In genomic region chr5:57779383-57780223, GRCh38 we compare ENCODE assay signal across 9 cellular contexts.
DNase-seq lines count a peak whose midpoint lies in the region; ATAC-seq, FAIRE-seq and TF ChIP-seq lines count a peak whose summit lies in the region.
"Had no signal": no experiment of that assay in that cellular context is flagged by ENCODE, and none has a peak within 500 bp of the region (broad histone marks: within the 10 kb centered on the region; RNA-seq: fewer than 3 reads in every experiment).

No MANE protein-coding gene starts in this region.

- DNase-seq in BE2C (peak; percentile 44), GM12892 (ENCODE audit: insufficient read length) (no peak), IMR-90 (peak; percentile 83), RWPE1 (ENCODE audit: low spot score) (peak; percentile 66), endodermal cell (peak; percentile 68), memory B cell (ENCODE audit: low spot score in 2 of 2) (peak in 1 of 2 donors; percentile 4)
- no peak for DNase-seq in activated effector memory CD4-positive, alpha-beta T cell treated with anti-CD3 and anti-CD28 coated beads, Interleukin-2, amount 50 U/mL, for 16 hours

- peak overlapping the region; percentile 13; the same call in 1 of the 2 replicates for H3K56ac ChIP-seq in IMR-90 (ENCODE audit: extremely low read depth, insufficient read depth, low read length)

- no peaks in the 10 kb centered on the region for H4K20me1 ChIP-seq in IMR-90 (ENCODE audit: insufficient read depth, low read length)

- H3K9ac ChIP-seq in IMR-90 (ENCODE audit: low read depth, low read length) (no peak overlapping the region), endodermal cell (ENCODE audit: extremely low read depth, low read length, poor library complexity, severe bottlenecking) (no peak overlapping the region)

- CTCF ChIA-PET in IMR-90 (lab: Yijun Ruan, JAX) (interaction anchor here (0.6 to 6.5 kb wide), 23 partner anchors 9 to 681 kb away, joined by 3 to 34 read pairs (median 4); partner anchors contain the start of gene PLK2), RWPE1 (lab: Yijun Ruan, JAX) (interaction anchor here (0.5 to 2.2 kb wide), 31 partner anchors 9 to 685 kb away, joined by 3 to 21 read pairs (median 4); partner anchors contain the start of gene PLK2)

- H2AFZ ChIP-seq in IMR-90 (replicated peaks; ENCODE audit: low read length, poor library complexity) = no peak overlapping the region

- H3K36me3 ChIP-seq in BE2C (no peaks in the 10 kb centered on the region), IMR-90 (ENCODE audit: control insufficient read depth, insufficient read depth, low read length) (no peaks in the 10 kb centered on the region), endodermal cell (ENCODE audit: control insufficient read depth, insufficient read depth, low read length) (no peaks in the 10 kb centered on the region)

- peak overlapping the region; percentile 75 for H2BK120ac ChIP-seq in IMR-90 (ENCODE audit: low read depth, low read length)

- peak overlapping the region; percentile 76; the same call in 1 of the 2 replicates for H4K5ac ChIP-seq in IMR-90 (ENCODE audit: low read depth, low read length)

- H2BK15ac ChIP-seq in IMR-90 (ENCODE audit: low read depth, low read length) = peak overlapping the region; percentile 25; the same call in 1 of the 3 replicates

- peak; percentile 77 for ATAC-seq in IMR-90 (ENCODE audit: low read depth)
- ATAC-seq in memory B cell (ENCODE audit: low read depth) = peak; percentile 50
- ATAC-seq in GM18861 (IDR thresholded peaks at IDR 0.05; ENCODE audit: unreplicated experiment) = no peak

- H3K4me1 Mint-ChIP-seq in endodermal cell (peaks cover 26% of the 10 kb centered on the region), memory B cell (no peaks in the 10 kb centered on the region)
- H3K4me1 Mint-ChIP-seq: T-cell had no signal

- FAIRE-seq in GM12892 (lab: Jason Lieb, UNC) = peak; percentile 42

- TF ChIP-seq POLR2A in GM12892 (IDR thresholded peaks at IDR 0.05; ENCODE audit: low read depth, low read length) = no peak
- TF ChIP-seq POLR2A in IMR-90 (IDR thresholded peaks at IDR 0.05; ENCODE audit: low read depth, low read length) = no peak; the same call in 1 of the 2 replicates

- H3K4me3 Mint-ChIP-seq in endodermal cell = no peak overlapping the region
- H3K4me3 Mint-ChIP-seq in memory B cell = no peak overlapping the region
- H3K4me3 Mint-ChIP-seq: T-cell had no signal

- H3K79me1 ChIP-seq in IMR-90 (ENCODE audit: low read depth in 1 of 2, low read length in 2 of 2) = no peaks in the 10 kb centered on the region

- TF ChIP-seq CTCF in BE2C (IDR thresholded peaks at IDR 0.05; ENCODE audit: low read depth, low read length) = peak; percentile 76
- TF ChIP-seq CTCF in IMR-90 (conservative IDR thresholded peaks at IDR 0.05; ENCODE audit: low read depth, low read length) = peak; percentile 81
- peak; percentile 82 for TF ChIP-seq CTCF in RWPE1 (conservative IDR thresholded peaks at IDR 0.05; ENCODE audit: low read depth)
- TF ChIP-seq CTCF in endodermal cell (conservative IDR thresholded peaks at IDR 0.05) = peak; percentile 84

- peak overlapping the region; percentile 58; the same call in 1 of the 2 replicates for H3K27ac ChIP-seq in IMR-90 (ENCODE audit: insufficient read depth, low read length)
- H3K27ac ChIP-seq in RWPE1 = peak overlapping the region; percentile 43; the same call in 1 of the 2 replicates
- no peak overlapping the region for H3K27ac ChIP-seq in endodermal cell (ENCODE audit: low read depth, low read length)

- H2BK5ac ChIP-seq in IMR-90 (ENCODE audit: low read depth, low read length, poor library complexity, severe bottlenecking) = no peak overlapping the region

- 17% methylated on average over 1 of the region's 3 CpGs; no CpG with 5 or more reads in 1 of the 2 experiments for whole genome bisulfite sequencing in IMR-90 (ENCODE audit: extremely low coverage in 2 of 2, insufficient read length in 1 of 2), 2 experiments
- 62 to 95% methylated on average over 2 to 3 of the region's 3 CpGs for WGBS in endodermal cell (ENCODE audit: insufficient coverage in 1 of 2, insufficient read length in 1 of 2), 2 experiments

- no TSS peak for BruUV-seq in IMR-90 (replicated peaks; lab: Mats Ljungman, UMichigan)

- H4K8ac ChIP-seq in IMR-90 (ENCODE audit: low read depth in 2 of 2, low read length in 2 of 2) = peak overlapping the region; percentile 27 to 48; a peak in 3 of 4 replicates

- H3K9me1 ChIP-seq in IMR-90 (ENCODE audit: insufficient read depth, low read length) = 0 out of 2 replicates have a peak, but pooled peaks cover 3% of the 10 kb centered on the region

- peak overlapping the region; percentile 93 for H3K18ac ChIP-seq in IMR-90 (ENCODE audit: low read depth, low read length)

- TF ChIP-seq RAD21 in IMR-90 (IDR thresholded peaks at IDR 0.05; ENCODE audit: low read length) = peak; percentile 92

- POLR2A ChIA-PET in IMR-90 (lab: Charles Lee; ENCODE audit: unreplicated experiment) (interaction anchor here (0.6 to 1.2 kb wide), 3 partner anchors 679 to 681 kb away, joined by 3 to 8 read pairs (median 4); no protein-coding TSS in a partner anchor), RWPE1 (lab: Yijun Ruan, JAX; ENCODE audit: low non-redundant PET) (interaction anchor here (0.6 kb wide), 1 partner anchor 680 kb away, joined by 3 read pairs; no protein-coding TSS in a partner anchor)

- H3K4me1 ChIP-seq in BE2C = peaks cover 16% of the 10 kb centered on the region
- peaks cover 20% of the 10 kb centered on the region for H3K4me1 ChIP-seq in IMR-90 (ENCODE audit: control insufficient read depth, insufficient read depth, low read length)
- peaks cover 9% of the 10 kb centered on the region for H3K4me1 ChIP-seq in endodermal cell (ENCODE audit: control insufficient read depth, insufficient read depth, low read length)

- H2BK20ac ChIP-seq in IMR-90 (ENCODE audit: low read depth, low read length) = peak overlapping the region; percentile 84

- H3K27ac Mint-ChIP-seq in endodermal cell = no peak overlapping the region
- H3K27ac Mint-ChIP-seq in memory B cell = no peak overlapping the region
- H3K27ac Mint-ChIP-seq: T-cell had no signal

- intact Hi-C loops in IMR-90 (cut with micrococcal nuclease) = loop anchor here (1.0 to 10.0 kb wide), 6 partner anchors 109 to 681 kb away; partner anchors contain the start of gene PLK2

- H3K23ac ChIP-seq in IMR-90 (ENCODE audit: low read depth, low read length) = peak overlapping the region; percentile 10; the same call in 1 of the 2 replicates

- peak overlapping the region; percentile 65; the same call in 1 of the 2 replicates for H4K91ac ChIP-seq in IMR-90 (ENCODE audit: insufficient read depth, low read depth, low read length)

- dilution Hi-C loops in IMR-90 (cut with HindIII; ENCODE audit: low sequenced_read_pairs, unreplicated experiment) = loop anchor here (25.0 kb wide), 1 partner anchor 658 kb away; no protein-coding TSS in a partner anchor

- peak overlapping the region; percentile 48; the same call in 1 of the 2 replicates for H3K14ac ChIP-seq in IMR-90 (replicated peaks; ENCODE audit: low read depth, low read length)

- no peak overlapping the region for H3K4me2 ChIP-seq in IMR-90 (ENCODE audit: low read depth, low read length)

- peak overlapping the region; percentile 66; the same call in 1 of the 2 replicates for H2AK5ac ChIP-seq in IMR-90 (ENCODE audit: low read depth, low read length)

- H3K27me3 Mint-ChIP-seq in endodermal cell (ENCODE audit: insufficient read depth) (peaks cover 27% of the 10 kb centered on the region), memory B cell (peaks cover 2% of the 10 kb centered on the region)

- no peaks in the 10 kb centered on the region for H3K9me3 ChIP-seq in BE2C
- no peaks in the 10 kb centered on the region for H3K9me3 ChIP-seq in IMR-90 (ENCODE audit: control insufficient read depth, insufficient read depth, low read length)
- H3K9me3 ChIP-seq in endodermal cell (ENCODE audit: control insufficient read depth, low read length) = no peaks in the 10 kb centered on the region

- H2AK9ac ChIP-seq in IMR-90 (replicated peaks; ENCODE audit: low read depth, low read length, poor library complexity) = no peak overlapping the region

- H3K27me3 ChIP-seq in BE2C = no peaks in the 10 kb centered on the region
- H3K27me3 ChIP-seq in IMR-90 (ENCODE audit: control insufficient read depth, insufficient read depth, low read length) = no peaks in the 10 kb centered on the region
- H3K27me3 ChIP-seq in endodermal cell (ENCODE audit: control insufficient read depth, insufficient read depth, low read length, poor library complexity, severe bottlenecking) = peaks cover 17% of the 10 kb centered on the region

- H3K4me3 ChIP-seq in BE2C (ENCODE audit: low read depth, low read length) (no peak overlapping the region), IMR-90 (ENCODE audit: insufficient read depth, low read depth, low read length) (no peak overlapping the region), endodermal cell (ENCODE audit: low read length) (no peak overlapping the region)

- H3K4ac ChIP-seq in IMR-90 (ENCODE audit: low read depth, low read length) = peak overlapping the region; percentile 73

- in situ Hi-C loops in IMR-90 (cut with MboI; ENCODE audit: low sequenced_read_pairs) = loop anchor here (5.0 kb wide), 2 partner anchors 482 to 678 kb away; no protein-coding TSS in a partner anchor

- H3K9me3 Mint-ChIP-seq in endodermal cell (no peaks in the 10 kb centered on the region), memory B cell (no peaks in the 10 kb centered on the region)
- H3K9me3 Mint-ChIP-seq: T-cell had no signal

- no peaks in the 10 kb centered on the region for H3K36me3 Mint-ChIP-seq in endodermal cell (ENCODE audit: low read depth)
- H3K36me3 Mint-ChIP-seq in memory B cell = no peaks in the 10 kb centered on the region
- H3K36me3 Mint-ChIP-seq: T-cell had no signal

TF ChIP-seq in IMR-90, 13 proteins besides CTCF, POLR2A, EP300 and RAD21 (continues in another document):
- TF ChIP-seq, protein P1, sequence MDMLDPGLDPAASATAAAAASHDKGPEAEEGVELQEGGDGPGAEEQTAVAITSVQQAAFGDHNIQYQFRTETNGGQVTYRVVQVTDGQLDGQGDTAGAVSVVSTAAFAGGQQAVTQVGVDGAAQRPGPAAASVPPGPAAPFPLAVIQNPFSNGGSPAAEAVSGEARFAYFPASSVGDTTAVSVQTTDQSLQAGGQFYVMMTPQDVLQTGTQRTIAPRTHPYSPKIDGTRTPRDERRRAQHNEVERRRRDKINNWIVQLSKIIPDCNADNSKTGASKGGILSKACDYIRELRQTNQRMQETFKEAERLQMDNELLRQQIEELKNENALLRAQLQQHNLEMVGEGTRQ (IDR thresholded peaks at IDR 0.05; ENCODE audit: low read depth, low read length) = no peak
- TF ChIP-seq, protein P2, sequence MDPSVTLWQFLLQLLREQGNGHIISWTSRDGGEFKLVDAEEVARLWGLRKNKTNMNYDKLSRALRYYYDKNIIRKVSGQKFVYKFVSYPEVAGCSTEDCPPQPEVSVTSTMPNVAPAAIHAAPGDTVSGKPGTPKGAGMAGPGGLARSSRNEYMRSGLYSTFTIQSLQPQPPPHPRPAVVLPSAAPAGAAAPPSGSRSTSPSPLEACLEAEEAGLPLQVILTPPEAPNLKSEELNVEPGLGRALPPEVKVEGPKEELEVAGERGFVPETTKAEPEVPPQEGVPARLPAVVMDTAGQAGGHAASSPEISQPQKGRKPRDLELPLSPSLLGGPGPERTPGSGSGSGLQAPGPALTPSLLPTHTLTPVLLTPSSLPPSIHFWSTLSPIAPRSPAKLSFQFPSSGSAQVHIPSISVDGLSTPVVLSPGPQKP (IDR thresholded peaks at IDR 0.05; ENCODE audit: borderline replicate concordance, low read depth, low read length) = no peak
- TF ChIP-seq RFX5 (IDR thresholded peaks at IDR 0.05; ENCODE audit: low read depth, low read length) = no peak

Comparison
In these comparisons a context has a peak if more than half of its experiments do, and no peak if none do; other contexts are left out.
1. DNase-seq: peak in BE2C (single experiment), IMR-90 (single experiment), RWPE1 (single experiment) and endodermal cell (single experiment); none in GM12892 (single experiment) and activated effector memory CD4-positive, alpha-beta T cell treated with anti-CD3 and anti-CD28 coated beads, Interleukin-2, amount 50 U/mL, for 16 hours (single experiment).
2. Peak in every context shown above with its lines, with median percentiles within 50 percentile points of each other: CTCF ChIP-seq.